ENCODE assay signal across 32 cellular contexts in the genomic region with DNA sequence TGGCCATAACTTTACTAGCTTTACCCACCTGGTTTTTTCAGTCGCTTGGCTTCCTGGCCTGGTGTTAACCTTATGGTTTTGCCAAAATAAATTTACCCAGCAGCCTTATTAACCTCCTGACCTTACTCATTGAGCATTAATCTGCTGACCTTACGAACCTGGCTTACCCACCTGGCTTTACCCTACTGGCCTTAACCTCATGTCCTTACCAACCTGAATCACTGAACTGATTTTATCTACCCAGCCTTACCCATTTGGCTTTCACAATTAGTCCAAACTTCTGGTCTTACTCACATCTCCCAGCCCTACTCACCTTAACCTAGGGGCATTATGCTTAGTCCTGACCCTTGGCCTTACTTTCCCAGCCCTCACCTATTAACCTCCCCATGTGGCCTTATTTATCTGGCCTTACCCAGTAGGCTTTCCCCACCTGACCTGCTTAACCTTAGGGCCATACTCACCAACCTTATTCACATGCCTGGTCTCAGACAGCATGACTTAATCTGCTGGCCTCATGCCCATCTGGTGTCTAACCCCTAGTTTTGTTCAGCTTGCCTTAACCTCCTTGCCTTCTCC.
"Had no signal": no experiment of that assay in that cellular context is flagged by ENCODE, and none has a peak within 500 bp of the region (broad histone marks: within the 10 kb centered on the region; RNA-seq: fewer than 3 reads in every experiment).

No MANE protein-coding gene starts in this region.

- H3K9me3 Mint-ChIP-seq: activated T-helper 1 cell treated with anti-CD3 and anti-CD28 coated beads, Interleukin-12 subunit alpha, Interleukin-12 subunit beta, Interleukin-2, Interleukin-4 antibody, amounts not matched to agents 30 ng/mL and 10 ng/mL and 1 ng/mL, durations not matched to agents 14 hours and 24 hours and 36 hours; effector memory CD8-positive, alpha-beta T cell had no signal

- H3K27me3 ChIP-seq: brain microvascular endothelial cell, esophagus muscularis mucosa, gastroesophageal sphincter, heart right ventricle had no signal

- H3K4me3 Mint-ChIP-seq: activated CD4-positive, alpha-beta memory T cell treated with anti-CD3 and anti-CD28 coated beads for 36 hours; activated CD4-positive, alpha-beta T cell treated with anti-CD3 and anti-CD28 coated beads for 36 hours; activated CD4-positive, alpha-beta T cell treated with anti-CD3 and anti-CD28 coated beads, Interleukin-2, amount 10 ng/mL, durations not matched to agents 24 days and 14 days; activated CD8-positive, alpha-beta memory T cell treated with anti-CD3 and anti-CD28 coated beads, Interleukin-2, amount 10 ng/mL, durations not matched to agents 7 days and 5 days; activated CD8-positive, alpha-beta T cell treated with anti-CD3 and anti-CD28 coated beads, Interleukin-2, amount 10 ng/mL, durations not matched to agents 7 days and 5 days; activated naive CD8-positive, alpha-beta T cell; activated T-helper 1 cell treated with anti-CD3 and anti-CD28 coated beads, Interleukin-12 subunit alpha, Interleukin-12 subunit beta, Interleukin-2, Interleukin-4 antibody, amounts not matched to agents 30 ng/mL and 10 ng/mL and 1 ng/mL, durations not matched to agents 14 hours and 24 hours and 36 hours; central memory CD8-positive, alpha-beta T cell; effector memory CD8-positive, alpha-beta T cell had no signal

- H3K27me3 Mint-ChIP-seq: activated CD4-positive, alpha-beta memory T cell treated with anti-CD3 and anti-CD28 coated beads for 36 hours; activated CD4-positive, alpha-beta T cell treated with anti-CD3 and anti-CD28 coated beads for 36 hours; activated CD4-positive, alpha-beta T cell treated with anti-CD3 and anti-CD28 coated beads, Interleukin-2, amount 10 ng/mL, durations not matched to agents 24 days and 14 days; activated CD8-positive, alpha-beta memory T cell treated with anti-CD3 and anti-CD28 coated beads, Interleukin-2, amount 10 ng/mL, durations not matched to agents 7 days and 5 days; activated naive CD8-positive, alpha-beta T cell; central memory CD8-positive, alpha-beta T cell; effector memory CD8-positive, alpha-beta T cell had no signal

- H3K36me3 Mint-ChIP-seq: activated CD4-positive, alpha-beta memory T cell treated with anti-CD3 and anti-CD28 coated beads for 36 hours; activated CD8-positive, alpha-beta memory T cell treated with anti-CD3 and anti-CD28 coated beads, Interleukin-2, amount 10 ng/mL, durations not matched to agents 7 days and 5 days; activated naive CD8-positive, alpha-beta T cell had no signal

- H3K36me3 ChIP-seq: brain microvascular endothelial cell, esophagus muscularis mucosa, gastroesophageal sphincter, heart right ventricle had no signal

- H3K27ac ChIP-seq: brain microvascular endothelial cell, epithelial cell of prostate, esophagus muscularis mucosa, gastroesophageal sphincter, heart right ventricle had no signal

- H3K9me3 ChIP-seq: esophagus muscularis mucosa, gastroesophageal sphincter, heart right ventricle had no signal

- H3K4me1 ChIP-seq: esophagus muscularis mucosa, gastroesophageal sphincter, heart right ventricle had no signal

- DNase-seq: activated CD4-positive, alpha-beta memory T cell treated with anti-CD3 and anti-CD28 coated beads for 36 hours; activated CD4-positive, alpha-beta T cell treated with anti-CD3 and anti-CD28 coated beads for 36 hours; activated CD4-positive, alpha-beta T cell treated with anti-CD3 and anti-CD28 coated beads, Interleukin-2, amount 10 ng/mL, durations not matched to agents 24 days and 14 days; activated CD4-positive, CD25-positive, alpha-beta regulatory T cell; activated CD4-positive, CD25-positive, alpha-beta regulatory T cell treated with anti-CD3 and anti-CD28 coated beads, Interleukin-2, amount 50 U/mL, for 72 hours; activated CD8-positive, alpha-beta memory T cell treated with anti-CD3 and anti-CD28 coated beads, Interleukin-2, amount 10 ng/mL, durations not matched to agents 7 days and 5 days; activated CD8-positive, alpha-beta memory T cell treated with anti-CD3 and anti-CD28 coated beads, Interleukin-2, amount 50 U/mL, for 4 hours; activated CD8-positive, alpha-beta T cell treated with anti-CD3 and anti-CD28 coated beads, Interleukin-2, amount 10 ng/mL, durations not matched to agents 7 days and 5 days; activated gamma-delta T cell treated with Interleukin-2 at 50 U/mL for 16 hours; activated naive CD4-positive, alpha-beta T cell treated with anti-CD3 and anti-CD28 coated beads, Interleukin-2, amount 50 U/mL, for 16 hours; activated naive CD4-positive, alpha-beta T cell treated with Interleukin-2 at 50 U/mL for 16 hours; activated T-cell treated with anti-CD3 and anti-CD28 coated beads, Interleukin-2, amount 50 U/mL, for 1 hour; activated T-cell treated with anti-CD3 and anti-CD28 coated beads, Interleukin-2, amount 50 U/mL, for 48 hours; amniotic stem cell; anterior cingulate cortex; brain microvascular endothelial cell; cortex of kidney; dermis blood vessel endothelial cell; effector CD4-positive, alpha-beta T cell; effector memory CD8-positive, alpha-beta T cell; foreskin melanocyte; heart right ventricle had no signal

- H3K27ac Mint-ChIP-seq: activated CD4-positive, alpha-beta memory T cell treated with anti-CD3 and anti-CD28 coated beads for 36 hours; activated CD4-positive, alpha-beta T cell treated with anti-CD3 and anti-CD28 coated beads for 36 hours; activated CD4-positive, alpha-beta T cell treated with anti-CD3 and anti-CD28 coated beads, Interleukin-2, amount 10 ng/mL, durations not matched to agents 24 days and 14 days; activated CD8-positive, alpha-beta memory T cell treated with anti-CD3 and anti-CD28 coated beads, Interleukin-2, amount 10 ng/mL, durations not matched to agents 7 days and 5 days; activated CD8-positive, alpha-beta T cell treated with anti-CD3 and anti-CD28 coated beads, Interleukin-2, amount 10 ng/mL, durations not matched to agents 7 days and 5 days; activated naive CD8-positive, alpha-beta T cell; activated T-helper 1 cell treated with anti-CD3 and anti-CD28 coated beads, Interleukin-12 subunit alpha, Interleukin-12 subunit beta, Interleukin-2, Interleukin-4 antibody, amounts not matched to agents 30 ng/mL and 10 ng/mL and 1 ng/mL, durations not matched to agents 14 hours and 24 hours and 36 hours; effector memory CD8-positive, alpha-beta T cell had no signal

- ATAC-seq: activated CD4-positive, alpha-beta T cell treated with anti-CD3 and anti-CD28 coated beads for 36 hours; activated CD8-positive, alpha-beta memory T cell treated with anti-CD3 and anti-CD28 coated beads, Interleukin-2, amount 10 ng/mL, durations not matched to agents 7 days and 5 days; activated CD8-positive, alpha-beta T cell treated with anti-CD3 and anti-CD28 coated beads, Interleukin-2, amount 10 ng/mL, durations not matched to agents 7 days and 5 days; effector memory CD8-positive, alpha-beta T cell; gastroesophageal sphincter; heart right ventricle had no signal

- H3K4me1 Mint-ChIP-seq: activated CD4-positive, alpha-beta T cell treated with anti-CD3 and anti-CD28 coated beads for 36 hours; activated CD4-positive, alpha-beta T cell treated with anti-CD3 and anti-CD28 coated beads, Interleukin-2, amount 10 ng/mL, durations not matched to agents 24 days and 14 days; central memory CD8-positive, alpha-beta T cell had no signal

- H3K4me3 ChIP-seq: esophagus muscularis mucosa, gastroesophageal sphincter, heart right ventricle had no signal

- FAIRE-seq: astrocyte, bronchial epithelial cell, endometrium, endothelial cell of umbilical vein had no signal
